ENCODE assay signal across 25 cellular contexts in genomic region chr1:186191511-186191910, GRCh38.
"Had no signal": no experiment of that assay in that cellular context is flagged by ENCODE, and none has a peak within 500 bp of the region (broad histone marks: within the 10 kb centered on the region; RNA-seq: fewer than 3 reads in every experiment).

No MANE protein-coding gene starts in this region.

- H3K27me3 Mint-ChIP-seq: dendritic cell treated with granulocyte-macrophage colony-stimulating factor and Interleukin-4, amounts not matched to agents 40 ng/mL and 50 ng/mL, for 4 days had no signal

- H3K4me1 Mint-ChIP-seq: endodermal cell had no signal

- H3K4me3 Mint-ChIP-seq: dendritic cell treated with granulocyte-macrophage colony-stimulating factor and Interleukin-4, amounts not matched to agents 40 ng/mL and 50 ng/mL, for 4 days; effector memory CD8-positive, alpha-beta T cell; endodermal cell; mesothelial cell of epicardium had no signal

- H3K27ac ChIP-seq: colonic mucosa, epithelial cell of prostate, esophagus squamous epithelium, gastrocnemius medialis, heart right ventricle, lower lobe of right lung had no signal

- H3K36me3 ChIP-seq: colonic mucosa, gastrocnemius medialis had no signal

- H3K4me1 ChIP-seq: colonic mucosa, gastrocnemius medialis, heart right ventricle, lower lobe of right lung had no signal

- H3K27me3 ChIP-seq: colonic mucosa, esophagus squamous epithelium, gastrocnemius medialis, heart right ventricle had no signal

- DNase-seq: colonic mucosa; cortex of kidney; effector CD8-positive, alpha-beta T cell; effector memory CD8-positive, alpha-beta T cell; endodermal cell; esophagus squamous epithelium; foreskin fibroblast; foreskin melanocyte; gastrocnemius medialis; glutamatergic neuron; head of caudate nucleus; heart right ventricle; hippocampal formation; islet precursor cell; kidney; kidney glomerular epithelial cell; left colon; left ventricle myocardium superior; lower lobe of right lung; mucosa of descending colon had no signal

- H3K27ac Mint-ChIP-seq: dendritic cell treated with granulocyte-macrophage colony-stimulating factor and Interleukin-4, amounts not matched to agents 40 ng/mL and 50 ng/mL, for 4 days; effector memory CD8-positive, alpha-beta T cell; endodermal cell; mesothelial cell of epicardium had no signal

- H3K9me3 Mint-ChIP-seq: dendritic cell treated with granulocyte-macrophage colony-stimulating factor and Interleukin-4, amounts not matched to agents 40 ng/mL and 50 ng/mL, for 4 days; effector memory CD8-positive, alpha-beta T cell; endodermal cell had no signal

- H3K9me3 ChIP-seq: colonic mucosa, esophagus squamous epithelium, gastrocnemius medialis, lower lobe of right lung, mucosa of descending colon had no signal

- H3K4me3 ChIP-seq: colonic mucosa, esophagus squamous epithelium, gastrocnemius medialis, heart right ventricle, lower lobe of right lung, mucosa of descending colon had no signal

- ATAC-seq: effector memory CD8-positive, alpha-beta T cell; esophagus mucosa; gastrocnemius medialis; heart right ventricle; left colon; left lobe of liver; left ventricle myocardium superior; lower lobe of right lung; mucosa of descending colon had no signal
